11 cellular contexts compared by ENCODE assay signal in genomic region chr1:108889016-108889645, GRCh38. TPM values are rescaled to one million over a fixed set of nuclear protein-coding genes. Genes with fewer than 3 reads are reported as not detected.
"Had no signal": no experiment of that assay in that cellular context is flagged by ENCODE, and none has a peak within 500 bp of the region (broad histone marks: within the 10 kb centered on the region; RNA-seq: fewer than 3 reads in every experiment).

No MANE protein-coding gene starts in this region.

RNA-seq across cellular contexts. Expression of gene AKNAD1, which starts 32.2 kb away (rescaled TPM):
- total RNA-seq: activated CD4-positive, alpha-beta memory T cell treated with anti-CD3 and anti-CD28 coated beads, Interleukin-2, amount 10 ng/mL, durations not matched to agents 7 days and 5 days; activated CD4-positive, alpha-beta T cell treated with anti-CD3 and anti-CD28 coated beads, Interleukin-2, amount 10 ng/mL, durations not matched to agents 24 days and 14 days; activated naive CD4-positive, alpha-beta T cell treated with anti-CD3 and anti-CD28 coated beads for 36 hours; activated naive CD8-positive, alpha-beta T cell treated with anti-CD3 and anti-CD28 coated beads, Interleukin-2, amount 10 ng/mL, durations not matched to agents 7 days and 5 days; activated T-cell treated with anti-CD3 and anti-CD28 coated beads, Interleukin-2, amount 50 U/mL, for 72 hours; colonic mucosa; left ventricle myocardium inferior; natural killer cell; ovary; right cardiac atrium; T-helper 17 cell had no signal
- polyA plus RNA-seq: right cardiac atrium had no signal
